In the genomic region with DNA sequence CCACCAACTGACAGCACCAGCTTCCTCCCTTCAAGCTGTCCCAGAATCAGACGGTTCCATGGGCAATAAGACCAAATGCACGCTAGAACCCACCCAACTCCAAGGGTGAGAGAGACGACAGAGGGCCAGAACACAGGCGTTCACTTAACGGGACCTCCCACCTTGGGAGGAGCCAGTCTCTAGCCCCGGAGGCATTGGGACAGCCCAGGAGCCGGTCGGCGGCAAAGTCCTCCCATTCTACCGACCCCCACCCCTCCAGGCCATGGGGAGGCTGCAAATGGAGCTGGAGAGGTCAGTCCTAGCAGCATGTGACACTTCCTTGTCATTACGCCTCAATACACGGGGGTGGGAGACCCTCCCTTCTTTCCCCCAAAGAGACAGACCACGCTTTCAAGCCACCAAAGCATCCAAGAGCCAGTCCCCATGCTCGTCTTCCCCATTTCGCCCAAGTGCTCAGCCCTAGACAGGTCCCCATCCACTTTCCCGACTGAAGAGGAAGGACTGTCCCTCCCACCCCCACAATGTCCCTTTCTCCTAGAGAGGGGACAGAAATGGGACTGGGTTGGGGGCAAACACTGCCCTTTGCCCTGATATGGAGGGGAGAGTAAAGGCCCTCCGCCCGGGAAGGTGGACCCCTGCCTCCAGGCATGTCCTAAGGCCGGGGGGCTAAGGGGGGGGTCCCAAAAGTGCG, we compare ENCODE assay signal across 8 cellular contexts. TPM values are rescaled to one million over a fixed set of nuclear protein-coding genes. Genes with fewer than 3 reads are reported as not detected.
DNase-seq lines count a peak whose midpoint lies in the region; ATAC-seq and TF ChIP-seq lines count a peak whose summit lies in the region.

No MANE protein-coding gene starts in this region.

- no peaks in the 10 kb centered on the region for H3K27me3 ChIP-seq in CD4-positive, alpha-beta memory T cell (ENCODE audit: insufficient read depth, low read length)
- no peaks in the 10 kb centered on the region for H3K27me3 ChIP-seq in esophagus squamous epithelium

- H3K36me3 ChIP-seq in CD4-positive, alpha-beta memory T cell (ENCODE audit: insufficient read depth, low read length) = peaks cover 39% of the 10 kb centered on the region
- peaks cover 19 to 38% (median 27%) of the 10 kb centered on the region in 3 donors for H3K36me3 ChIP-seq in esophagus squamous epithelium

- peaks cover 38% of the 10 kb centered on the region for H3K4me1 ChIP-seq in CD4-positive, alpha-beta memory T cell (ENCODE audit: insufficient read depth, low read length)
- peaks cover 12 to 48% (median 19%) of the 10 kb centered on the region in 3 donors for H3K4me1 ChIP-seq in esophagus squamous epithelium

- WGBS in esophagus squamous epithelium, 2 donors = 0% methylated on average over 11 of the region's 20 CpGs; no CpG with 5 or more reads in 1 of the 2 donors

- TF ChIP-seq CTCF in esophagus squamous epithelium (IDR thresholded peaks at IDR 0.05) (no peak), nephron progenitor cell (IDR thresholded peaks at IDR 0.05) (no peak)

- no peak for ATAC-seq in HG03175 (IDR thresholded peaks at IDR 0.05; ENCODE audit: unreplicated experiment)

- H3K27ac Mint-ChIP-seq in CD4-positive, alpha-beta memory T cell = peak overlapping the region; percentile 86 to 94 (median 92)
- peak overlapping the region; percentile 98 for H3K27ac Mint-ChIP-seq in nephron progenitor cell

- peak overlapping the region; percentile 66 for H3K27ac ChIP-seq in CD4-positive, alpha-beta memory T cell (ENCODE audit: low read depth, low read length)
- peak overlapping the region; percentile 85 to 88 (median 88) for H3K27ac ChIP-seq in esophagus squamous epithelium

- peaks cover 13 to 46% of the 10 kb centered on the region in 2 donors for H3K36me3 Mint-ChIP-seq in CD4-positive, alpha-beta memory T cell
- peaks cover 36% of the 10 kb centered on the region for H3K36me3 Mint-ChIP-seq in nephron progenitor cell (ENCODE audit: low read depth)

- TF ChIP-seq POLR2A in esophagus squamous epithelium (IDR thresholded peaks at IDR 0.05) = no peak

- H3K27me3 Mint-ChIP-seq in CD4-positive, alpha-beta memory T cell = no peaks in the 10 kb centered on the region
- peaks cover 6% of the 10 kb centered on the region for H3K27me3 Mint-ChIP-seq in nephron progenitor cell (ENCODE audit: low read depth, poor library complexity)

- peaks cover 0 to 2% (median 0%) of the 10 kb centered on the region in 8 donors for H3K9me3 Mint-ChIP-seq in CD4-positive, alpha-beta memory T cell
- H3K9me3 Mint-ChIP-seq in nephron progenitor cell = peaks cover 9% of the 10 kb centered on the region

- POLR2A ChIA-PET in CD4-positive, alpha-beta memory T cell (lab: Charles Lee; ENCODE audit: partially characterized antibody) = interaction anchor here (1.0 to 3.8 kb wide), 4 partner anchors 11 to 1632 kb away, joined by 3 to 30 read pairs (median 16); a partner anchor contains a TSS

- H3K4me3 Mint-ChIP-seq in CD4-positive, alpha-beta memory T cell = peak overlapping the region; percentile 87 to 92 (median 89)
- peak overlapping the region; percentile 95 for H3K4me3 Mint-ChIP-seq in nephron progenitor cell

- intact Hi-C loops in CD4-positive, alpha-beta memory T cell (cut with micrococcal nuclease) = loop anchor here (10.0 kb wide), 1 partner anchor 81 kb away; a partner anchor contains a TSS
- intact Hi-C loops in esophagus squamous epithelium (cut with DNase I) = no loop called here

- peak in 1 of 5 donors; percentile 48 for DNase-seq in CD4-positive, alpha-beta memory T cell
- DNase-seq in HT1080 (ENCODE audit: low read depth) = peak; percentile 45
- DNase-seq in activated CD4-positive, alpha-beta T cell treated with anti-CD3 and anti-CD28 coated beads, Interleukin-2, amount 50 U/mL, for 48 hours = peak; percentile 36 to 59
- DNase-seq in esophagus squamous epithelium (lab: John Stamatoyannopoulos, UW) = no peak
- DNase-seq in nephron progenitor cell = peak; percentile 51
- no peak for DNase-seq in DMS79 (lab: John Stamatoyannopoulos, UW)
- no peak for DNase-seq in midbrain (lab: John Stamatoyannopoulos, UW)

- H3K9me3 ChIP-seq in CD4-positive, alpha-beta memory T cell (ENCODE audit: control insufficient read depth in 1 of 2, low read length in 2 of 2) = no peaks in the 10 kb centered on the region
- no peaks in the 10 kb centered on the region for H3K9me3 ChIP-seq in esophagus squamous epithelium

- peak overlapping the region; percentile 69 to 71 for H3K4me3 ChIP-seq in CD4-positive, alpha-beta memory T cell (ENCODE audit: low read length in 2 of 2)
- peak overlapping the region; percentile 60 to 88 (median 86) for H3K4me3 ChIP-seq in esophagus squamous epithelium

- CTCF ChIA-PET in CD4-positive, alpha-beta memory T cell (lab: Charles Lee; ENCODE audit: partially characterized antibody) = no interaction called here

- peaks cover 16 to 37% (median 29%) of the 10 kb centered on the region in 4 donors for H3K4me1 Mint-ChIP-seq in CD4-positive, alpha-beta memory T cell
- peaks cover 44% of the 10 kb centered on the region for H3K4me1 Mint-ChIP-seq in nephron progenitor cell

RNA-seq across cellular contexts. Expression of a gene that starts 1.0 kb away (rescaled TPM):
- total RNA-seq in CD4-positive, alpha-beta memory T cell = 100 to 1,000 TPM; 168 to 169 TPM
- 10 to 100 TPM in 1 of 2 donors, 1 to 10 TPM in 1; 4.3 to 25.3 TPM for polyA plus RNA-seq in CD4-positive, alpha-beta memory T cell
- total RNA-seq in HT1080 (2014; rRNA removed; shearing (Covaris generic)) = 207 and 270 TPM in 2 replicates
- 276 and 335 TPM in 2 replicates for polyA plus RNA-seq in HT1080 (2015; cell fraction: cytosol; rRNA removed)
- 300 and 313 TPM in 2 replicates for polyA plus RNA-seq in HT1080 (2015; cell fraction: nucleus; rRNA removed)
- total RNA-seq in esophagus squamous epithelium = 100 to 1,000 TPM; 111 to 158 (median 125) TPM

RNA-seq across cellular contexts. Expression of a gene that starts 9.9 kb away (rescaled TPM):
- not detected for total RNA-seq in CD4-positive, alpha-beta memory T cell
- not detected for polyA plus RNA-seq in CD4-positive, alpha-beta memory T cell
- total RNA-seq in HT1080 (2014; rRNA removed; shearing (Covaris generic)) = 0.18 TPM in 1 of 2 replicates, not detected in the other
- 0.20 TPM in 1 of 2 replicates, not detected in the other for polyA plus RNA-seq in HT1080 (2015; cell fraction: cytosol; rRNA removed)
- not detected in 2 replicates for polyA plus RNA-seq in HT1080 (2015; cell fraction: nucleus; rRNA removed)
- total RNA-seq in esophagus squamous epithelium = under 1 TPM in 1 of 4 donors, not detected in 3; 0.38 TPM

RNA-seq across cellular contexts. Expression of a gene that starts 30.7 kb away (rescaled TPM):
- 10 to 100 TPM; 56.3 to 57.7 TPM for total RNA-seq in CD4-positive, alpha-beta memory T cell
- polyA plus RNA-seq in CD4-positive, alpha-beta memory T cell = 10 to 100 TPM in 1 of 2 donors, 1 to 10 TPM in 1; 6.6 to 27.5 TPM
- 68.4 and 73.1 TPM in 2 replicates for total RNA-seq in HT1080 (2014; rRNA removed; shearing (Covaris generic))
- polyA plus RNA-seq in HT1080 (2015; cell fraction: cytosol; rRNA removed) = 55.0 and 57.4 TPM in 2 replicates
- polyA plus RNA-seq in HT1080 (2015; cell fraction: nucleus; rRNA removed) = 57.6 and 63.7 TPM in 2 replicates
- total RNA-seq in esophagus squamous epithelium = 10 to 100 TPM; 28.0 to 51.3 (median 43.5) TPM

RNA-seq across cellular contexts. Expression of a gene that starts 35.9 kb away (rescaled TPM):
- 10 to 100 TPM; 24.9 to 25.5 TPM for total RNA-seq in CD4-positive, alpha-beta memory T cell
- polyA plus RNA-seq in CD4-positive, alpha-beta memory T cell = 10 to 100 TPM in 1 of 2 donors, 1 to 10 TPM in 1; 8.2 to 24.3 TPM
- total RNA-seq in HT1080 (2014; rRNA removed; shearing (Covaris generic)) = 34.8 and 39.5 TPM in 2 replicates
- polyA plus RNA-seq in HT1080 (2015; cell fraction: cytosol; rRNA removed) = 28.1 and 29.7 TPM in 2 replicates
- polyA plus RNA-seq in HT1080 (2015; cell fraction: nucleus; rRNA removed) = 8.7 and 15.7 TPM in 2 replicates
- total RNA-seq in esophagus squamous epithelium = 10 to 100 TPM; 41.5 to 95.9 (median 64.0) TPM

RNA-seq across cellular contexts. Expression of a gene that starts 40.4 kb away (rescaled TPM):
- 1 to 10 TPM; 4.2 to 5.1 TPM for total RNA-seq in CD4-positive, alpha-beta memory T cell
- polyA plus RNA-seq in CD4-positive, alpha-beta memory T cell = 10 to 100 TPM in 1 of 2 donors, 1 to 10 TPM in 1; 4.3 to 10.3 TPM
- not detected in 2 replicates for total RNA-seq in HT1080 (2014; rRNA removed; shearing (Covaris generic))
- not detected in 2 replicates for polyA plus RNA-seq in HT1080 (2015; cell fraction: cytosol; rRNA removed)
- polyA plus RNA-seq in HT1080 (2015; cell fraction: nucleus; rRNA removed) = not detected in 2 replicates
- total RNA-seq in esophagus squamous epithelium = 10 to 100 TPM; 42.9 to 61.9 (median 56.2) TPM

Comparison
In these comparisons a context has a peak if more than half of its experiments do, and no peak if none do; other contexts are left out.
1. DNase-seq: peak in HT1080 (single experiment), activated CD4-positive, alpha-beta T cell treated with anti-CD3 and anti-CD28 coated beads, Interleukin-2, amount 50 U/mL, for 48 hours (2 of 2) and nephron progenitor cell (single experiment); none in esophagus squamous epithelium (single experiment), DMS79 (single experiment) and midbrain (single experiment).